In genomic region chr16:56953006-56953405, GRCh38 we compare ENCODE assay signal across 19 cellular contexts. TPM values are rescaled to one million over a fixed set of nuclear protein-coding genes. Genes with fewer than 3 reads are reported as not detected.
DNase-seq lines count a peak whose midpoint lies in the region; ATAC-seq and TF ChIP-seq lines count a peak whose summit lies in the region.
"Had no signal": no experiment of that assay in that cellular context is flagged by ENCODE, and none has a peak within 500 bp of the region (broad histone marks: within the 10 kb centered on the region; RNA-seq: fewer than 3 reads in every experiment).

No MANE protein-coding gene starts in this region.

- no peaks in the 10 kb centered on the region for H3K27me3 ChIP-seq in heart right ventricle

- H3K36me3 ChIP-seq in heart right ventricle: peaks cover 0 to 13% (median 0%) of the 10 kb centered on the region in 9 donors

- intact Hi-C loops in left cardiac atrium (cut with DNase I) (loop anchor here (5.0 kb wide), 2 partner anchors 81 to 86 kb away; partner anchors contain the start of gene SLC12A3 (in 1 of the 2)), heart right ventricle (cut with DNase I) (loop anchor here in 6 of 10 donors (5.0 kb wide), 1 partner anchor 86 kb away; the partner anchor contains the start of gene SLC12A3 (in 6 of the 6))
- intact Hi-C loops in dendritic cell treated with granulocyte-macrophage colony-stimulating factor and Interleukin-4, amounts not matched to agents 40 ng/mL and 50 ng/mL, for 4 days (cut with micrococcal nuclease): no loop called here

- H3K27ac Mint-ChIP-seq in dendritic cell treated with granulocyte-macrophage colony-stimulating factor and Interleukin-4, amounts not matched to agents 40 ng/mL and 50 ng/mL, for 4 days: peak overlapping the region; percentile 21
- H3K27ac Mint-ChIP-seq: CD8-positive, alpha-beta T cell; HFFc6 had no signal

- DNase-seq in left cardiac atrium (peak; percentile 8), heart right ventricle (no peak), mesenteric fat pad (ENCODE audit: low spot score) (peak; percentile 49), MV-4-11 (lab: John Stamatoyannopoulos, UW) (no peak), AG20443 (ENCODE audit: low spot score) (no peak), NCI-H2227 treated with DMSO at 0.1 percent for 48 hours (lab: John Stamatoyannopoulos, UW) (no peak)
- DNase-seq in activated CD4-positive, alpha-beta T cell treated with anti-CD3 and anti-CD28 coated beads for 4 hours: no peak
- DNase-seq: 8988T; Calu3; CD8-positive, alpha-beta T cell; DMS79 treated with DMSO at 0.1 percent for 48 hours; GF-D8; GOT3; H7; HFFc6 had no signal

- peaks cover 0 to 6% (median 0%) of the 10 kb centered on the region in 9 donors for H3K4me1 ChIP-seq in heart right ventricle

- no peaks in the 10 kb centered on the region for H3K9me3 Mint-ChIP-seq in dendritic cell treated with granulocyte-macrophage colony-stimulating factor and Interleukin-4, amounts not matched to agents 40 ng/mL and 50 ng/mL, for 4 days
- H3K9me3 Mint-ChIP-seq: CD8-positive, alpha-beta T cell; HFFc6 had no signal

- WGBS in heart right ventricle, 2 donors: 73 to 81% methylated on average over 6 of the region's 6 CpGs

- H3K4me1 Mint-ChIP-seq in dendritic cell treated with granulocyte-macrophage colony-stimulating factor and Interleukin-4, amounts not matched to agents 40 ng/mL and 50 ng/mL, for 4 days (ENCODE audit: low read depth): peaks cover 46% of the 10 kb centered on the region

- ATAC-seq in left cardiac atrium (no peak), heart right ventricle (no peak)
- ATAC-seq: CD8-positive, alpha-beta T cell; GM12878; HCT116 had no signal

- peaks cover 7% of the 10 kb centered on the region for H3K36me3 Mint-ChIP-seq in dendritic cell treated with granulocyte-macrophage colony-stimulating factor and Interleukin-4, amounts not matched to agents 40 ng/mL and 50 ng/mL, for 4 days (ENCODE audit: low read depth)

- no peak overlapping the region for H3K4me3 Mint-ChIP-seq in dendritic cell treated with granulocyte-macrophage colony-stimulating factor and Interleukin-4, amounts not matched to agents 40 ng/mL and 50 ng/mL, for 4 days
- H3K4me3 Mint-ChIP-seq: CD8-positive, alpha-beta T cell; HFFc6 had no signal

- H3K27ac ChIP-seq in heart right ventricle: no peak overlapping the region

- H3K27me3 Mint-ChIP-seq in dendritic cell treated with granulocyte-macrophage colony-stimulating factor and Interleukin-4, amounts not matched to agents 40 ng/mL and 50 ng/mL, for 4 days: no peaks in the 10 kb centered on the region

- no peaks in the 10 kb centered on the region for H3K9me3 ChIP-seq in heart right ventricle

- TF ChIP-seq CTCF in heart right ventricle (IDR thresholded peaks at IDR 0.05): no peak

- no peak overlapping the region for H3K4me3 ChIP-seq in heart right ventricle
- H3K4me3 ChIP-seq: GM12878 had no signal

RNA-seq across cellular contexts. Expression of gene CETP, which starts 8.7 kb away (rescaled TPM):
- under 1 TPM; 0.16 to 0.65 TPM for total RNA-seq in left cardiac atrium
- total RNA-seq in heart right ventricle: 1 to 10 TPM in 1 of 10 donors, under 1 TPM in 6, not detected in 3; 0.17 to 2.1 (median 0.31) TPM
- polyA plus RNA-seq in heart right ventricle: under 1 TPM; 0.15 to 0.32 TPM
- 6.4 TPM for total RNA-seq in mesenteric fat pad
- total RNA-seq: A673, Calu3, H7, HFFc6 had no signal

RNA-seq across cellular contexts. Expression of gene HERPUD1, which starts 21.1 kb away (rescaled TPM):
- total RNA-seq in left cardiac atrium (100 to 1,000 TPM; 105 to 113 TPM), heart right ventricle (100 to 1,000 TPM; 107 to 175 (median 128) TPM), mesenteric fat pad (186 TPM)
- polyA plus RNA-seq in heart right ventricle: 100 to 1,000 TPM in 1 of 2 donors, 10 to 100 TPM in 1; 29.6 to 151 TPM

RNA-seq across cellular contexts. Expression of gene NLRC5, which starts 36.4 kb away (rescaled TPM):
- total RNA-seq in left cardiac atrium: 10 to 100 TPM; 14.2 to 31.5 TPM
- 10 to 100 TPM in 8 of 10 donors, 1 to 10 TPM in 2; 7.5 to 49.6 (median 13.5) TPM for total RNA-seq in heart right ventricle
- polyA plus RNA-seq in heart right ventricle: 10 to 100 TPM in 1 of 2 donors, 1 to 10 TPM in 1; 6.2 to 26.0 TPM
- 63.9 TPM for total RNA-seq in mesenteric fat pad

Comparison
In these comparisons a context has a peak if more than half of its experiments do, and no peak if none do; other contexts are left out.
1. DNase-seq: peak in left cardiac atrium (single experiment) and mesenteric fat pad (single experiment); none in heart right ventricle (0 of 2), activated CD4-positive, alpha-beta T cell treated with anti-CD3 and anti-CD28 coated beads for 4 hours (0 of 2), MV-4-11 (single experiment), AG20443 (single experiment) and NCI-H2227 treated with DMSO at 0.1 percent for 48 hours (single experiment).